14 cellular contexts compared by ENCODE assay signal in genomic region chr1:1758059-1758621, GRCh38. TPM values are rescaled to one million over a fixed set of nuclear protein-coding genes. Genes with fewer than 3 reads are reported as not detected.
DNase-seq lines count a peak whose midpoint lies in the region; ATAC-seq and TF ChIP-seq lines count a peak whose summit lies in the region.
"Had no signal": no experiment of that assay in that cellular context is flagged by ENCODE, and none has a peak within 500 bp of the region (broad histone marks: within the 10 kb centered on the region; RNA-seq: fewer than 3 reads in every experiment).

No MANE protein-coding gene starts in this region.

- H3K4me1 Mint-ChIP-seq in natural killer cell treated with Interleukin-12 subunit alpha and Interleukin-12 subunit beta and Interleukin-15 and Interleukin-18, amount 100 ng/mL, for 72 hours (ENCODE audit: low read depth in 2 of 2), result peaks cover 15 to 25% of the 10 kb centered on the region in 2 donors
- H3K4me1 Mint-ChIP-seq in type B pancreatic cell (ENCODE audit: unreplicated experiment), result no peaks in the 10 kb centered on the region
- H3K4me1 Mint-ChIP-seq: activated naive CD4-positive, alpha-beta T cell treated with anti-CD3 and anti-CD28 coated beads, Interleukin-2, amount 50 U/mL, for 24 hours had no signal

- intact Hi-C loops in Right ventricle myocardium inferior (cut with DNase I) (no loop called here), Right ventricle myocardium superior (cut with DNase I) (no loop called here)

- no peaks in the 10 kb centered on the region for H3K27me3 ChIP-seq in SK-N-SH (ENCODE audit: insufficient read depth)
- H3K27me3 ChIP-seq: uterus had no signal

- H3K4me3 Mint-ChIP-seq in natural killer cell treated with Interleukin-12 subunit alpha and Interleukin-12 subunit beta and Interleukin-15 and Interleukin-18, amount 100 ng/mL, for 72 hours, result no peak overlapping the region
- H3K4me3 Mint-ChIP-seq in type B pancreatic cell, result no peak overlapping the region
- H3K4me3 Mint-ChIP-seq: activated CD8-positive, alpha-beta T cell treated with anti-CD3 and anti-CD28 coated beads, Interleukin-2, amount 10 ng/mL, durations not matched to agents 7 days and 5 days; activated naive CD4-positive, alpha-beta T cell treated with anti-CD3 and anti-CD28 coated beads, Interleukin-2, amount 50 U/mL, for 24 hours; naive thymus-derived CD4-positive, alpha-beta T cell had no signal

- H3K27ac ChIP-seq in epithelial cell of prostate, result peak overlapping the region; percentile 27
- H3K27ac ChIP-seq in SK-N-SH (ENCODE audit: low read depth in 2 of 2, low read length in 1 of 2), result no peak overlapping the region
- H3K27ac ChIP-seq: uterus had no signal

- no peaks in the 10 kb centered on the region for H3F3A ChIP-seq in SK-N-SH (replicated peaks; ENCODE audit: insufficient read depth)

- H3K36me3 Mint-ChIP-seq in natural killer cell treated with Interleukin-12 subunit alpha and Interleukin-12 subunit beta and Interleukin-15 and Interleukin-18, amount 100 ng/mL, for 72 hours, result no peaks in the 10 kb centered on the region
- H3K36me3 Mint-ChIP-seq in type B pancreatic cell, result peaks cover 3% of the 10 kb centered on the region

- POLR2A ChIA-PET in SK-N-SH (lab: Yijun Ruan, JAX), result no interaction called here

- TF ChIP-seq CTCF in type B pancreatic cell (conservative IDR thresholded peaks at IDR 0.05) (no peak), SK-N-SH (IDR thresholded peaks at IDR 0.05) (no peak)

- H3K36me3 ChIP-seq in SK-N-SH (replicated peaks in 1 of 2; ENCODE audit: control insufficient read depth in 1 of 2, insufficient read depth in 2 of 2, low read length in 1 of 2), result peaks cover 0 to 61% of the 10 kb centered on the region in 2 experiments
- H3K36me3 ChIP-seq: uterus had no signal

- no peaks in the 10 kb centered on the region for H3K9me3 ChIP-seq in SK-N-SH
- H3K9me3 ChIP-seq: uterus had no signal

- H3K27ac Mint-ChIP-seq in natural killer cell treated with Interleukin-12 subunit alpha and Interleukin-12 subunit beta and Interleukin-15 and Interleukin-18, amount 100 ng/mL, for 72 hours, result peak overlapping the region; percentile 41 to 89
- peak overlapping the region; percentile 82 for H3K27ac Mint-ChIP-seq in type B pancreatic cell
- H3K27ac Mint-ChIP-seq: activated CD8-positive, alpha-beta T cell treated with anti-CD3 and anti-CD28 coated beads, Interleukin-2, amount 10 ng/mL, durations not matched to agents 7 days and 5 days; activated naive CD4-positive, alpha-beta T cell treated with anti-CD3 and anti-CD28 coated beads, Interleukin-2, amount 50 U/mL, for 24 hours; naive thymus-derived CD4-positive, alpha-beta T cell had no signal

- 93% methylated on average over 15 of the region's 27 CpGs for WGBS in SK-N-SH (ENCODE audit: low lambda C conversion rate)

- H2AFZ ChIP-seq in SK-N-SH (ENCODE audit: low read depth), result no peak overlapping the region

- TF ChIP-seq EP300 in SK-N-SH (IDR thresholded peaks at IDR 0.05; ENCODE audit: borderline replicate concordance in 1 of 2, low read depth in 1 of 2, low read length in 1 of 2), result no peak

- no peak for TF ChIP-seq RAD21 in SK-N-SH (IDR thresholded peaks at IDR 0.05; ENCODE audit: low read length)

- no peak overlapping the region for H3K9ac ChIP-seq in SK-N-SH

- DNase-seq in Right ventricle myocardium inferior (ENCODE audit: missing footprints) (peak; percentile 52), Right ventricle myocardium superior (no peak), epithelial cell of prostate (ENCODE audit: low read depth, low spot score) (no peak), type B pancreatic cell (ENCODE audit: extremely low spot score, unreplicated experiment) (no peak), HuH-7 (ENCODE audit: low spot score) (no peak), SK-N-SH (no peak), NCI-H774 (lab: John Stamatoyannopoulos, UW) (no peak)
- no peak for DNase-seq in natural killer cell treated with Interleukin-12 subunit alpha and Interleukin-12 subunit beta and Interleukin-15 and Interleukin-18, amount 100 ng/mL, for 72 hours (ENCODE audit: low spot score)
- DNase-seq: activated CD8-positive, alpha-beta T cell treated with anti-CD3 and anti-CD28 coated beads, Interleukin-2, amount 10 ng/mL, durations not matched to agents 7 days and 5 days; cerebellar nuclear complex; naive thymus-derived CD4-positive, alpha-beta T cell; stimulated activated CD4-positive, alpha-beta T cell treated with anti-CD3 and anti-CD28 coated beads, Interleukin-12 subunit alpha, Interleukin-12 subunit beta, amount 100 ng/mL, for 4 hours had no signal

- no peak for ATAC-seq in Right ventricle myocardium inferior
- no peak for ATAC-seq in Right ventricle myocardium superior (ENCODE audit: poor library complexity)
- ATAC-seq in natural killer cell treated with Interleukin-12 subunit alpha and Interleukin-12 subunit beta and Interleukin-15 and Interleukin-18, amount 100 ng/mL, for 72 hours, result peak; percentile 34 to 68
- ATAC-seq: activated CD8-positive, alpha-beta T cell treated with anti-CD3 and anti-CD28 coated beads, Interleukin-2, amount 10 ng/mL, durations not matched to agents 7 days and 5 days had no signal

- 0 out of 2 replicates have a peak, but pooled peaks cover 6% of the 10 kb centered on the region for H3K79me2 ChIP-seq in SK-N-SH (ENCODE audit: insufficient read depth)

- H3K4me3 ChIP-seq in SK-N-SH (ENCODE audit: low read depth in 2 of 2, low read length in 1 of 2), result no peak overlapping the region
- H3K4me3 ChIP-seq: uterus had no signal

- no peak overlapping the region for H3K4me2 ChIP-seq in SK-N-SH

- H3K27me3 Mint-ChIP-seq in natural killer cell treated with Interleukin-12 subunit alpha and Interleukin-12 subunit beta and Interleukin-15 and Interleukin-18, amount 100 ng/mL, for 72 hours, result no peaks in the 10 kb centered on the region
- no peaks in the 10 kb centered on the region for H3K27me3 Mint-ChIP-seq in type B pancreatic cell
- H3K27me3 Mint-ChIP-seq: activated naive CD4-positive, alpha-beta T cell treated with anti-CD3 and anti-CD28 coated beads, Interleukin-2, amount 50 U/mL, for 24 hours; naive thymus-derived CD4-positive, alpha-beta T cell had no signal

- CTCF ChIA-PET in SK-N-SH (lab: Yijun Ruan, JAX), result interaction anchor here (1.3 to 1.4 kb wide), 4 partner anchors 9 to 150 kb away, joined by 3 to 4 read pairs (median 3); no protein-coding TSS in a partner anchor

- no peaks in the 10 kb centered on the region for H3K9me2 ChIP-seq in SK-N-SH

- no peaks in the 10 kb centered on the region for H4K20me1 ChIP-seq in SK-N-SH (ENCODE audit: insufficient read depth)

- H3K4me1 ChIP-seq in SK-N-SH (ENCODE audit: control insufficient read depth in 1 of 2, insufficient read depth in 2 of 2, low read depth in 1 of 2, low read length in 1 of 2), result peaks cover 0 to 4% of the 10 kb centered on the region in 2 experiments; a peak in 1 of 4 replicates
- H3K4me1 ChIP-seq: uterus had no signal

- H3K9me3 Mint-ChIP-seq in natural killer cell treated with Interleukin-12 subunit alpha and Interleukin-12 subunit beta and Interleukin-15 and Interleukin-18, amount 100 ng/mL, for 72 hours, result no peaks in the 10 kb centered on the region
- no peaks in the 10 kb centered on the region for H3K9me3 Mint-ChIP-seq in type B pancreatic cell
- H3K9me3 Mint-ChIP-seq: activated naive CD4-positive, alpha-beta T cell treated with anti-CD3 and anti-CD28 coated beads, Interleukin-2, amount 50 U/mL, for 24 hours had no signal

TF ChIP-seq in SK-N-SH, 30 proteins besides CTCF, POLR2A, EP300 and RAD21:
- no peak for TF ChIP-seq USF1 (IDR thresholded peaks at IDR 0.05; ENCODE audit: borderline replicate concordance, low read depth)
- TF ChIP-seq FOSL2 (IDR thresholded peaks at IDR 0.05; ENCODE audit: borderline replicate concordance, low read depth), result no peak
- TF ChIP-seq NRF1 (IDR thresholded peaks at IDR 0.05; ENCODE audit: low read depth, low read length), result no peak
- no peak for TF ChIP-seq SIN3A (IDR thresholded peaks at IDR 0.05; ENCODE audit: borderline replicate concordance, low read depth, low read length)
TF ChIP-seq in SK-N-SH: peak in this region for 0.

RNA-seq across cellular contexts. Expression of gene NADK, which starts 20.1 kb away (rescaled TPM):
- total RNA-seq in Right ventricle myocardium inferior (26.9 TPM), Right ventricle myocardium superior (23.0 TPM), type B pancreatic cell (ENCODE audit: low replicate concordance) (78.4 and 89.2 TPM in 2 replicates)
- 100 to 1,000 TPM in 1 of 2 donors, 10 to 100 TPM in 1; 89.1 to 145 TPM for total RNA-seq in natural killer cell treated with Interleukin-12 subunit alpha and Interleukin-12 subunit beta and Interleukin-15 and Interleukin-18, amount 100 ng/mL, for 72 hours
- 66.2 and 70.4 TPM in 2 replicates for polyA plus RNA-seq in SK-N-SH (2012; rRNA removed)
- 31.7 and 41.3 TPM in 2 replicates for polyA plus RNA-seq in SK-N-SH (2012; cell fraction: cytosol; rRNA removed)
- polyA plus RNA-seq in SK-N-SH (2012; cell fraction: nucleus; rRNA removed), result 171 and 178 TPM in 2 replicates

RNA-seq across cellular contexts. Expression of gene CDK11A, which starts 34.0 kb away (rescaled TPM):
- total RNA-seq in Right ventricle myocardium inferior (20.8 TPM), Right ventricle myocardium superior (17.3 TPM), type B pancreatic cell (ENCODE audit: low replicate concordance) (45.9 and 47.0 TPM in 2 replicates)
- 100 to 1,000 TPM in 1 of 2 donors, 10 to 100 TPM in 1; 75.9 to 129 TPM for total RNA-seq in natural killer cell treated with Interleukin-12 subunit alpha and Interleukin-12 subunit beta and Interleukin-15 and Interleukin-18, amount 100 ng/mL, for 72 hours
- 22.0 and 24.0 TPM in 2 replicates for polyA plus RNA-seq in SK-N-SH (2012; rRNA removed)
- 9.6 and 10.1 TPM in 2 replicates for polyA plus RNA-seq in SK-N-SH (2012; cell fraction: cytosol; rRNA removed)
- polyA plus RNA-seq in SK-N-SH (2012; cell fraction: nucleus; rRNA removed), result 159 and 185 TPM in 2 replicates

Comparison
In these comparisons a context has a peak if more than half of its experiments do, and no peak if none do; other contexts are left out.
1. ATAC-seq: peak in natural killer cell treated with Interleukin-12 subunit alpha and Interleukin-12 subunit beta and Interleukin-15 and Interleukin-18, amount 100 ng/mL, for 72 hours (2 of 2); none in Right ventricle myocardium inferior (single experiment) and Right ventricle myocardium superior (single experiment).